In the genomic region with DNA sequence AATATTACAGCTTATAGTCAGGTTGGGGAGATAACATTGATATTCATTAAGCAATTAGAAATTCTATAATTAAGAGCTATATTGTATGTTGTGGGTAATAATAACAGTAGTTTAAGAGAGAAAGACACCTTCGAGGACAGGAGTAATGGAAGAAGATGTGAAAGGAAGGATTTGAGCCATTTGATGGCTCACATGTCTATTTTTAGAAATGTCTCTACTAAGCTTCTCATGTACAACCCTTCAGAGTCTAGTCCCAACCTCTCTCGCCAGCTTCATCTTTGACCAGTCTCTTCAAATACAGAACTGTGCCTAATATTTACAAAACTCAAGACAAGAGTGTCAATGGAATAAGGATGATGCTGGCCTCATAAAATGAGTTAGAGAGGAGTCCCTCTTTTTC, we compare ENCODE assay signal across 32 cellular contexts.
"Had no signal": no experiment of that assay in that cellular context is flagged by ENCODE, and none has a peak within 500 bp of the region (broad histone marks: within the 10 kb centered on the region; RNA-seq: fewer than 3 reads in every experiment).

No MANE protein-coding gene starts in this region.

- H3K27me3 ChIP-seq: adrenal gland, body of pancreas, brain microvascular endothelial cell, breast epithelium had no signal

- H3K4me3 ChIP-seq: adrenal gland, body of pancreas, breast epithelium had no signal

- ATAC-seq: activated CD8-positive, alpha-beta T cell treated with anti-CD3 and anti-CD28 coated beads for 36 hours; activated naive CD4-positive, alpha-beta T cell treated with anti-CD3 and anti-CD28 coated beads, Interleukin-2, amount 50 U/mL, for 72 hours; activated T-cell treated with anti-CD3 and anti-CD28 coated beads, Interleukin-2, amount 50 U/mL, for 4 hours; activated T-cell treated with anti-CD3 and anti-CD28 coated beads, Interleukin-2, amount 50 U/mL, for 72 hours; activated T-helper 17 cell treated with anti-CD3 and anti-CD28 coated beads, Interleukin-2, amount 50 U/mL, for 72 hours; body of pancreas had no signal

- H3K4me1 ChIP-seq: adrenal gland, body of pancreas, breast epithelium had no signal

- DNase-seq: activated B cell treated with CpG ODN at 0.5 μM for 24 hours; activated CD4-positive, alpha-beta memory T cell treated with anti-CD3 and anti-CD28 coated beads for 36 hours; activated CD4-positive, alpha-beta T cell treated with anti-CD3 and anti-CD28 coated beads for 4 hours; activated CD4-positive, alpha-beta T cell treated with anti-CD3 and anti-CD28 coated beads, Interleukin-2, amount 10 ng/mL, durations not matched to agents 24 days and 14 days; activated CD4-positive, alpha-beta T cell treated with anti-CD3 and anti-CD28 coated beads, Interleukin-2, amount 50 U/mL, for 1 hour; activated CD4-positive, alpha-beta T cell treated with anti-CD3 and anti-CD28 coated beads, Interleukin-2, amount 50 U/mL, for 4 hours; activated CD4-positive, CD25-positive, alpha-beta regulatory T cell treated with anti-CD3 and anti-CD28 coated beads, Interleukin-2, amount 50 U/mL, for 72 hours; activated CD8-positive, alpha-beta memory T cell treated with anti-CD3 and anti-CD28 coated beads, Interleukin-2, amount 50 U/mL, for 4 hours; activated CD8-positive, alpha-beta T cell treated with anti-CD3 and anti-CD28 coated beads for 36 hours; activated effector memory CD4-positive, alpha-beta T cell treated with anti-CD3 and anti-CD28 coated beads, Interleukin-2, amount 50 U/mL, for 16 hours; activated gamma-delta T cell treated with Interleukin-2 at 50 U/mL for 16 hours; activated naive CD4-positive, alpha-beta T cell; activated naive CD4-positive, alpha-beta T cell treated with anti-CD3 and anti-CD28 coated beads for 36 hours; activated naive CD4-positive, alpha-beta T cell treated with anti-CD3 and anti-CD28 coated beads, Interleukin-2, amount 50 U/mL, for 16 hours; activated naive CD8-positive, alpha-beta T cell treated with anti-CD3 and anti-CD28 coated beads for 36 hours; activated T-cell treated with anti-CD3 and anti-CD28 coated beads for 4 hours; activated T-cell treated with anti-CD3 and anti-CD28 coated beads, Interleukin-2, amount 50 U/mL, for 1 hour; activated T-cell treated with anti-CD3 and anti-CD28 coated beads, Interleukin-2, amount 50 U/mL, for 4 hours; activated T-cell treated with anti-CD3 and anti-CD28 coated beads, Interleukin-2, amount 50 U/mL, for 72 hours; adrenal gland; amniotic stem cell; aorta; body of pancreas; brain microvascular endothelial cell; central memory CD4-positive, alpha-beta T cell; T-helper 1 cell; T-helper 2 cell; T-helper 9 cell had no signal

- H3K36me3 ChIP-seq: adrenal gland, brain microvascular endothelial cell, breast epithelium had no signal

- H3K9me3 ChIP-seq: adrenal gland, body of pancreas, breast epithelium had no signal

- H3K27ac ChIP-seq: adrenal gland, body of pancreas, brain microvascular endothelial cell, breast epithelium, VCaP had no signal
